In genomic region chr13:49320975-49321374, GRCh38 we compare ENCODE assay signal across 22 cellular contexts.
"Had no signal": no experiment of that assay in that cellular context is flagged by ENCODE, and none has a peak within 500 bp of the region (broad histone marks: within the 10 kb centered on the region; RNA-seq: fewer than 3 reads in every experiment).

No MANE protein-coding gene starts in this region.

- H3K9me3 ChIP-seq: ascending aorta, neutrophil, pancreas, thyroid gland had no signal

- H3K4me1 ChIP-seq: pancreas, thyroid gland had no signal

- H3K4me3 ChIP-seq: ascending aorta, pancreas, thyroid gland had no signal

- H3K36me3 ChIP-seq: ascending aorta, brain microvascular endothelial cell, neutrophil, pancreas, thyroid gland had no signal

- ATAC-seq: activated CD8-positive, alpha-beta memory T cell treated with anti-CD3 and anti-CD28 coated beads, Interleukin-2, amount 10 ng/mL, durations not matched to agents 7 days and 5 days; left ventricle myocardium superior; pancreas; right cardiac atrium had no signal

- H3K27me3 ChIP-seq: ascending aorta, brain microvascular endothelial cell, neutrophil, pancreas, thyroid gland had no signal

- DNase-seq: activated CD4-positive, alpha-beta T cell treated with anti-CD3 and anti-CD28 coated beads for 4 hours; activated CD4-positive, alpha-beta T cell treated with anti-CD3 and anti-CD28 coated beads, Interleukin-2, amount 50 U/mL, for 48 hours; activated CD4-positive, CD25-positive, alpha-beta regulatory T cell; activated CD8-positive, alpha-beta memory T cell treated with anti-CD3 and anti-CD28 coated beads, Interleukin-2, amount 10 ng/mL, durations not matched to agents 7 days and 5 days; activated gamma-delta T cell; activated naive CD4-positive, alpha-beta T cell treated with anti-CD3 and anti-CD28 coated beads, Interleukin-2, amount 50 U/mL, for 16 hours; activated T-cell treated with anti-CD3 and anti-CD28 coated beads for 4 hours; brain microvascular endothelial cell; caudate nucleus; effector memory CD4-positive, alpha-beta T cell; glutamatergic neuron; hippocampal formation; left ventricle myocardium superior; pancreas; stimulated activated CD4-positive, alpha-beta T cell treated with anti-CD3 and anti-CD28 coated beads, Interleukin-12 subunit alpha, Interleukin-12 subunit beta, amount 100 ng/mL, for 4 hours; stimulated activated CD4-positive, alpha-beta T cell treated with anti-CD3 and anti-CD28 coated beads, Interleukin-4, amount 100 ng/mL, for 4 hours; substantia nigra; T1000; thyroid gland had no signal

- H3K27ac ChIP-seq: brain microvascular endothelial cell, neutrophil, pancreas, thyroid gland had no signal
